In genomic region chr14:88919502-88919901, GRCh38 we compare ENCODE assay signal across 24 cellular contexts.
A peak's percentile ranks its signal among the peaks of the same experiment; 100 is the strongest.
DNase-seq lines count a peak whose midpoint lies in the region; ATAC-seq and TF ChIP-seq lines count a peak whose summit lies in the region.
"Had no signal": no experiment of that assay in that cellular context is flagged by ENCODE, and none has a peak within 500 bp of the region (broad histone marks: within the 10 kb centered on the region; RNA-seq: fewer than 3 reads in every experiment).

No MANE protein-coding gene starts in this region.

- no peak for ATAC-seq in GM18505 (IDR thresholded peaks at IDR 0.05; ENCODE audit: unreplicated experiment)
- no peak for ATAC-seq in GM18520 (IDR thresholded peaks at IDR 0.05; ENCODE audit: unreplicated experiment)
- no peak for ATAC-seq in esophagus mucosa
- ATAC-seq: activated CD4-positive, alpha-beta T cell treated with anti-CD3 and anti-CD28 coated beads for 36 hours had no signal

- no peak overlapping the region for H3K4me3 ChIP-seq in epithelial cell of esophagus (ENCODE audit: low read length)
- H3K4me3 ChIP-seq: ascending aorta, lung, ovary, tibial artery had no signal

- TF ChIP-seq CTCF in epithelial cell of esophagus (IDR thresholded peaks at IDR 0.05; ENCODE audit: insufficient read depth, low read depth, low read length, missing control alignments), result no peak

- DNase-seq in EL (peak; percentile 18), LoVo (ENCODE audit: low spot score) (peak; percentile 1), epithelial cell of esophagus (ENCODE audit: low read depth) (peak; percentile 68), renal cortical epithelial cell (ENCODE audit: low read depth) (peak; percentile 66)
- DNase-seq: activated CD4-positive, alpha-beta T cell treated with anti-CD3 and anti-CD28 coated beads for 36 hours; activated effector memory CD4-positive, alpha-beta T cell treated with Interleukin-2 at 50 U/mL for 16 hours; activated naive CD8-positive, alpha-beta T cell treated with anti-CD3 and anti-CD28 coated beads for 36 hours; activated T-cell treated with anti-CD3 and anti-CD28 coated beads for 4 hours; central memory CD4-positive, alpha-beta T cell; dermis blood vessel endothelial cell; GOT3; KBM-7; NCI-H1436; NCI-H345; ovary; retina; Right ventricle myocardium superior; small intestine; tibial artery had no signal

- no peak for TF ChIP-seq POLR2A in GM18505 (IDR thresholded peaks at IDR 0.05; ENCODE audit: borderline replicate concordance, extremely low read depth, insufficient read depth, insufficient read length)

Comparison
In these comparisons a context has a peak if more than half of its experiments do, and no peak if none do; other contexts are left out.
1. DNase-seq: peak in every context shown above with its lines; median percentile 68 in epithelial cell of esophagus; 66 in renal cortical epithelial cell; 18 in EL; 1 in LoVo.